8 cellular contexts compared by ENCODE assay signal in genomic region chr19:15154002-15154612, GRCh38. TPM values are rescaled to one million over a fixed set of nuclear protein-coding genes. Genes with fewer than 3 reads are reported as not detected.
DNase-seq lines count a peak whose midpoint lies in the region; ATAC-seq and TF ChIP-seq lines count a peak whose summit lies in the region.

No MANE protein-coding gene starts in this region.

- H2BK15ac ChIP-seq in H9 (ENCODE audit: low read depth, low read length), result no peak overlapping the region

- H2AFZ ChIP-seq in H9 (ENCODE audit: low read length), result no peak overlapping the region
- no peak overlapping the region for H2AFZ ChIP-seq in neural progenitor cell (replicated peaks)

- peaks cover 10% of the 10 kb centered on the region for H3F3A ChIP-seq in neural progenitor cell (ENCODE audit: low read depth)

- H3K4me1 ChIP-seq in H9 (ENCODE audit: insufficient read depth, low read length) (no peaks in the 10 kb centered on the region), neural progenitor cell (no peaks in the 10 kb centered on the region)

- H2AK5ac ChIP-seq in H9 (ENCODE audit: insufficient read length, low read length), result no peak overlapping the region

- no peak overlapping the region for H4K8ac ChIP-seq in H9 (replicated peaks; ENCODE audit: insufficient read length, low read depth, low read length)

- H3K9ac ChIP-seq in H9 (ENCODE audit: extremely low read depth, insufficient read length, low read length) (no peak overlapping the region), neural progenitor cell (no peak overlapping the region)

- H3K14ac ChIP-seq in H9 (ENCODE audit: insufficient read depth, low read length), result no peak overlapping the region

- H3K23me2 ChIP-seq in H9 (ENCODE audit: insufficient read length, low read depth, low read length, poor library complexity, severe bottlenecking), result no peaks in the 10 kb centered on the region

- no peak overlapping the region for H4K5ac ChIP-seq in H9 (ENCODE audit: insufficient read length, low read depth, low read length)

- H3K79me2 ChIP-seq in H9 (ENCODE audit: insufficient read depth, low read length), result no peaks in the 10 kb centered on the region
- no peaks in the 10 kb centered on the region for H3K79me2 ChIP-seq in neural progenitor cell (ENCODE audit: low read depth)

- no peak overlapping the region for H2BK120ac ChIP-seq in H9 (ENCODE audit: low read depth, low read length, poor library complexity, severe bottlenecking)

- DNase-seq in H9, result peak; percentile 79
- DNase-seq in RPMI8226, result peak; percentile 65
- DNase-seq in coronary artery (ENCODE audit: low spot score), result no peak
- DNase-seq in neural progenitor cell (ENCODE audit: low spot score), result peak; percentile 54
- no peak for DNase-seq in inferior parietal cortex (ENCODE audit: extremely low spot score)
- no peak for DNase-seq in dedifferentiated amniotic fluid mesenchymal stem cell (ENCODE audit: extremely low spot score)

- H3K4me1 Mint-ChIP-seq in H9, result peaks cover 11% of the 10 kb centered on the region in 2 experiments
- peaks cover 2% of the 10 kb centered on the region for H3K4me1 Mint-ChIP-seq in neural progenitor cell

- no peaks in the 10 kb centered on the region for H3K79me1 ChIP-seq in H9 (ENCODE audit: insufficient read depth, low read depth, low read length, poor library complexity, severe bottlenecking)

- H3K4me3 Mint-ChIP-seq in H9, result no peak overlapping the region
- no peak overlapping the region for H3K4me3 Mint-ChIP-seq in neural progenitor cell

- no peaks in the 10 kb centered on the region for H3K27me3 ChIP-seq in H9 (ENCODE audit: insufficient read depth, low read length)
- H3K27me3 ChIP-seq in neural progenitor cell, result no peaks in the 10 kb centered on the region

- no peak for ATAC-seq in HG02623 (IDR thresholded peaks at IDR 0.05; ENCODE audit: unreplicated experiment)

- no peak overlapping the region for H3K56ac ChIP-seq in H9 (ENCODE audit: insufficient read length, low read depth, low read length)

- H3K36me3 ChIP-seq in neural progenitor cell, result peaks cover under 1% of the 10 kb centered on the region

- no peak overlapping the region for H2BK20ac ChIP-seq in H9 (ENCODE audit: low read depth, low read length, poor library complexity, severe bottlenecking)

- H3T11ph ChIP-seq in H9 (ENCODE audit: low read length), result no peak overlapping the region

- H3K36me3 Mint-ChIP-seq in H9 (ENCODE audit: insufficient read depth in 1 of 3, low read depth in 3 of 3), result peaks cover 0 to 3% (median 2%) of the 10 kb centered on the region in 3 experiments; a peak in 1 of 7 replicates
- H3K36me3 Mint-ChIP-seq in neural progenitor cell, result no peaks in the 10 kb centered on the region

- H3K4me2 ChIP-seq in H9 (ENCODE audit: insufficient read depth, insufficient read length, low read length) (no peak overlapping the region), neural progenitor cell (no peak overlapping the region)

- no peak overlapping the region for H2BK12ac ChIP-seq in H9 (ENCODE audit: insufficient read length, low read depth, low read length)

- H4K91ac ChIP-seq in H9 (ENCODE audit: insufficient read length, low read depth, low read length), result no peak overlapping the region

- no CpG with 5 or more reads among the region's 3 CpGs for WGBS in H9 (ENCODE audit: extremely low coverage, insufficient read length, low lambda C conversion rate)

- TF ChIP-seq CTCF in C4-2B (conservative IDR thresholded peaks at IDR 0.05) (peak; percentile 90), H9 (conservative IDR thresholded peaks at IDR 0.05) (peak; percentile 79), coronary artery (IDR thresholded peaks at IDR 0.05) (peak; percentile 17), neural progenitor cell (IDR thresholded peaks at IDR 0.05) (peak; percentile 70)

- H2BK5ac ChIP-seq in H9 (ENCODE audit: insufficient read length, low read length), result no peak overlapping the region

- H3K18ac ChIP-seq in H9 (ENCODE audit: insufficient read length, low read depth, low read length), result no peak overlapping the region

- H3K23ac ChIP-seq in H9 (ENCODE audit: insufficient read length, low read depth, low read length), result no peak overlapping the region

- H3K27ac Mint-ChIP-seq in H9 (no peak overlapping the region), neural progenitor cell (no peak overlapping the region)

- no peak overlapping the region for H3K4me3 ChIP-seq in coronary artery
- H3K4me3 ChIP-seq in neural progenitor cell, result no peak overlapping the region

- H3K9me3 ChIP-seq in H9 (ENCODE audit: control insufficient read depth, low read depth, low read length) (no peaks in the 10 kb centered on the region), neural progenitor cell (ENCODE audit: low read depth) (no peaks in the 10 kb centered on the region)

- no peak overlapping the region for H3K4ac ChIP-seq in H9 (ENCODE audit: low read depth, low read length)

- H3K27me3 Mint-ChIP-seq in H9 (ENCODE audit: low read depth) (peaks cover 5% of the 10 kb centered on the region), neural progenitor cell (ENCODE audit: insufficient read depth, low read depth) (peaks cover 17% of the 10 kb centered on the region)

- H4K20me1 ChIP-seq in H9 (ENCODE audit: control insufficient read depth, insufficient read depth, insufficient read length) (no peaks in the 10 kb centered on the region), neural progenitor cell (ENCODE audit: low read depth) (no peaks in the 10 kb centered on the region)

- H3K27ac ChIP-seq in C4-2B (no peak overlapping the region), H9 (ENCODE audit: insufficient read length, low read depth, low read length) (no peak overlapping the region), coronary artery (no peak overlapping the region), neural progenitor cell (no peak overlapping the region)

- H3K9me3 Mint-ChIP-seq in H9, result peaks cover 12 to 13% of the 10 kb centered on the region in 2 experiments
- H3K9me3 Mint-ChIP-seq in neural progenitor cell, result peaks cover 7% of the 10 kb centered on the region

RNA-seq across cellular contexts. Expression of gene NOTCH3, which starts 46.7 kb away (rescaled TPM):
- total RNA-seq in H9 (2021), result 164 and 165 TPM in 2 replicates
- 17.1 and 71.8 TPM in 2 replicates for total RNA-seq in neural progenitor cell (ENCODE audit: low replicate concordance)

RNA-seq across cellular contexts. Expression of gene SYDE1, which starts 46.9 kb away (rescaled TPM):
- total RNA-seq in H9 (2021), result 19.3 and 21.4 TPM in 2 replicates
- total RNA-seq in neural progenitor cell (ENCODE audit: low replicate concordance), result 8.0 and 25.2 TPM in 2 replicates

Comparison
In these comparisons a context has a peak if more than half of its experiments do, and no peak if none do; other contexts are left out.
1. CTCF ChIP-seq: peak in every context shown above with its lines; median percentile 90 in C4-2B; 79 in H9; 70 in neural progenitor cell; 17 in coronary artery.
2. DNase-seq: peak in H9 (single experiment), RPMI8226 (single experiment) and neural progenitor cell (single experiment); none in coronary artery (single experiment), inferior parietal cortex (single experiment) and dedifferentiated amniotic fluid mesenchymal stem cell (single experiment).